14 cellular contexts compared by ENCODE assay signal in the genomic region with DNA sequence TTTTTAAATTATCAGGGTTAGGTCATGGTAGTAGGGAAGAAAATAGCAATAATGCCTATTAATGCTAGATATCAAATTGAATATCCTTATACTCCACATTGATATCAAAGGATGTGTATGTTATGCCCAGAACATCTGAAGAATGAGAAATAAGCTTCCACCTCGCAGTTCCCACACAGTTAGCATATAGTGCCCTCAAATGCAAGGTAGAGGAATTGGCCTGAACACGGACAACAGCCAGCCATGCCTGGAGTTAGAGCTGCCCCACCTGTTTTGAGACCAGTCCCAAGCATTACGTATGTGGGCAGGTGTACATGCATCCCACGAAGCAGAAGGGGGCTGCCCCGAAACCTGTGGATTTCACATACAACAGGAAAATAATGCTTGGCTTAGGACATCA.
DNase-seq lines count a peak whose midpoint lies in the region; ATAC-seq, FAIRE-seq and TF ChIP-seq lines count a peak whose summit lies in the region.
"Had no signal": no experiment of that assay in that cellular context is flagged by ENCODE, and none has a peak within 500 bp of the region (broad histone marks: within the 10 kb centered on the region; RNA-seq: fewer than 3 reads in every experiment).

No MANE protein-coding gene starts in this region.

- H3K9me3 Mint-ChIP-seq in WTC11: 0 out of 2 replicates have a peak, but pooled peaks cover 5% of the 10 kb centered on the region
- H3K9me3 Mint-ChIP-seq: activated naive CD8-positive, alpha-beta T cell treated with anti-CD3 and anti-CD28 coated beads for 36 hours; stimulated activated memory B cell treated with anti-CD40 and anti-IgM and Interleukin-4, amounts not matched to agents 10 μg/mL and 1 μg/mL and 100 μg/mL, for 72 hours had no signal

- H3K4me1 ChIP-seq in hepatocyte (ENCODE audit: insufficient read depth): peaks cover 13% of the 10 kb centered on the region
- H3K4me1 ChIP-seq in aorta (ENCODE audit: control insufficient read depth in 1 of 2, insufficient read depth in 2 of 2, low read length in 2 of 2): no peaks in the 10 kb centered on the region

- H3K9me2 ChIP-seq in hepatocyte (replicated peaks; ENCODE audit: insufficient read depth): no peaks in the 10 kb centered on the region

- no peaks in the 10 kb centered on the region for H4K20me1 ChIP-seq in hepatocyte (ENCODE audit: insufficient read depth, poor library complexity, severe bottlenecking)

- no peak overlapping the region for H3K27ac Mint-ChIP-seq in WTC11
- H3K27ac Mint-ChIP-seq: activated naive CD8-positive, alpha-beta T cell treated with anti-CD3 and anti-CD28 coated beads for 36 hours; stimulated activated memory B cell treated with anti-CD40 and anti-IgM and Interleukin-4, amounts not matched to agents 10 μg/mL and 1 μg/mL and 100 μg/mL, for 72 hours had no signal

- DNase-seq in COR-L47 (lab: John Stamatoyannopoulos, UW) (peak; percentile 21), HTR-8/SVneo (ENCODE audit: insufficient read length, low spot score) (peak; percentile 42), WTC11 (ENCODE audit: low spot score) (no peak), hepatocyte (ENCODE audit: low spot score) (no peak), mesenteric fat pad (ENCODE audit: low spot score) (no peak), aorta (no peak)
- DNase-seq: activated naive CD8-positive, alpha-beta T cell treated with anti-CD3 and anti-CD28 coated beads for 36 hours; mesenchymal stem cell; NCI-H1417 treated with DMSO at 0.1 percent for 48 hours; stimulated activated CD4-positive, alpha-beta T cell treated with anti-CD3 and anti-CD28 coated beads, Interleukin-12 subunit alpha, Interleukin-12 subunit beta, amount 100 ng/mL, for 4 hours had no signal

- H3K36me3 ChIP-seq in hepatocyte (replicated peaks; ENCODE audit: insufficient read depth, low read depth) (no peaks in the 10 kb centered on the region), aorta (ENCODE audit: control insufficient read depth in 1 of 2, insufficient read depth in 2 of 2, low read length in 1 of 2) (no peaks in the 10 kb centered on the region)

- H3K27me3 ChIP-seq in hepatocyte (no peaks in the 10 kb centered on the region), aorta (ENCODE audit: control insufficient read depth in 1 of 2, insufficient read depth in 2 of 2, low read length in 1 of 2) (no peaks in the 10 kb centered on the region)

- CTCF ChIA-PET in WTC11 (lab: Charles Lee): interaction anchor here (0.5 to 1.7 kb wide), 7 partner anchors 9 to 391 kb away, joined by 3 to 6 read pairs (median 3); a partner anchor contains a TSS

- peak; percentile 60 for ATAC-seq in WTC11
- ATAC-seq in GM21786 (IDR thresholded peaks at IDR 0.05; ENCODE audit: unreplicated experiment): no peak
- ATAC-seq in GM21526 (IDR thresholded peaks at IDR 0.05; ENCODE audit: low FRiP score, unreplicated experiment): no peak
- no peak for ATAC-seq in aorta (ENCODE audit: low FRiP score)
- ATAC-seq: stimulated activated memory B cell treated with anti-CD40 and anti-IgM and Interleukin-4, amounts not matched to agents 10 μg/mL and 1 μg/mL and 100 μg/mL, for 72 hours had no signal

- no peak overlapping the region for H2AFZ ChIP-seq in hepatocyte

- no peak overlapping the region for H3K27ac ChIP-seq in hepatocyte
- no peak overlapping the region for H3K27ac ChIP-seq in aorta (ENCODE audit: low read depth in 1 of 2, low read length in 2 of 2)
- H3K27ac ChIP-seq: SK-N-MC had no signal

- H3K4me3 Mint-ChIP-seq in WTC11: no peak overlapping the region
- H3K4me3 Mint-ChIP-seq: activated naive CD8-positive, alpha-beta T cell treated with anti-CD3 and anti-CD28 coated beads for 36 hours; stimulated activated memory B cell treated with anti-CD40 and anti-IgM and Interleukin-4, amounts not matched to agents 10 μg/mL and 1 μg/mL and 100 μg/mL, for 72 hours had no signal

- TF ChIP-seq CTCF in WTC11 (IDR thresholded peaks at IDR 0.05) (no peak), hepatocyte (IDR thresholded peaks at IDR 0.05; ENCODE audit: poor library complexity) (peak; percentile 54)

- no peaks in the 10 kb centered on the region for H3K4me1 Mint-ChIP-seq in WTC11
- H3K4me1 Mint-ChIP-seq: stimulated activated memory B cell treated with anti-CD40 and anti-IgM and Interleukin-4, amounts not matched to agents 10 μg/mL and 1 μg/mL and 100 μg/mL, for 72 hours had no signal

- no peak overlapping the region for H3K4me2 ChIP-seq in hepatocyte

- POLR2A ChIA-PET in WTC11 (lab: Charles Lee): no interaction called here

- no peaks in the 10 kb centered on the region for H3K79me2 ChIP-seq in hepatocyte

- H3K27me3 Mint-ChIP-seq in WTC11 (ENCODE audit: low read depth): no peaks in the 10 kb centered on the region

- intact Hi-C loops in aorta (cut with DNase I): no loop called here

- H3K9me3 ChIP-seq in hepatocyte (ENCODE audit: low read depth) (no peaks in the 10 kb centered on the region), aorta (ENCODE audit: control insufficient read depth, low read length) (no peaks in the 10 kb centered on the region)

- WGBS in hepatocyte (ENCODE audit: low lambda C conversion rate, missing lambda C conversion rate): 72% methylated on average over 5 of the region's 5 CpGs
- WGBS in aorta, 2 donors: 78% methylated on average over 5 of the region's 5 CpGs

- H3K4me3 ChIP-seq in hepatocyte (no peak overlapping the region), aorta (ENCODE audit: low read length in 2 of 2) (no peak overlapping the region)
- H3K4me3 ChIP-seq: SK-N-MC had no signal

- peak; percentile 46 for FAIRE-seq in HTR-8/SVneo (lab: Jason Lieb, UNC)

- H3K36me3 Mint-ChIP-seq in WTC11: no peaks in the 10 kb centered on the region
- H3K36me3 Mint-ChIP-seq: activated naive CD8-positive, alpha-beta T cell treated with anti-CD3 and anti-CD28 coated beads for 36 hours; stimulated activated memory B cell treated with anti-CD40 and anti-IgM and Interleukin-4, amounts not matched to agents 10 μg/mL and 1 μg/mL and 100 μg/mL, for 72 hours had no signal

TF ChIP-seq in WTC11, 78 proteins besides CTCF, POLR2A, EP300 and RAD21 (continues in another document):
- TF ChIP-seq, protein P1, sequence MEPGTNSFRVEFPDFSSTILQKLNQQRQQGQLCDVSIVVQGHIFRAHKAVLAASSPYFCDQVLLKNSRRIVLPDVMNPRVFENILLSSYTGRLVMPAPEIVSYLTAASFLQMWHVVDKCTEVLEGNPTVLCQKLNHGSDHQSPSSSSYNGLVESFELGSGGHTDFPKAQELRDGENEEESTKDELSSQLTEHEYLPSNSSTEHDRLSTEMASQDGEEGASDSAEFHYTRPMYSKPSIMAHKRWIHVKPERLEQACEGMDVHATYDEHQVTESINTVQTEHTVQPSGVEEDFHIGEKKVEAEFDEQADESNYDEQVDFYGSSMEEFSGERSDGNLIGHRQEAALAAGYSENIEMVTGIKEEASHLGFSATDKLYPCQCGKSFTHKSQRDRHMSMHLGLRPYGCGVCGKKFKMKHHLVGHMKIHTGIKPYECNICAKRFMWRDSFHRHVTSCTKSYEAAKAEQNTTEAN (CRISPR knock-in tag; IDR thresholded peaks at IDR 0.05): no peak
- TF ChIP-seq NR2C2 (CRISPR knock-in tag; IDR thresholded peaks at IDR 0.05) (no peak), TEAD4 (CRISPR knock-in tag; IDR thresholded peaks at IDR 0.05) (no peak), NFATC4 (CRISPR knock-in tag; IDR thresholded peaks at IDR 0.05) (no peak)
- TF ChIP-seq, protein P2, sequence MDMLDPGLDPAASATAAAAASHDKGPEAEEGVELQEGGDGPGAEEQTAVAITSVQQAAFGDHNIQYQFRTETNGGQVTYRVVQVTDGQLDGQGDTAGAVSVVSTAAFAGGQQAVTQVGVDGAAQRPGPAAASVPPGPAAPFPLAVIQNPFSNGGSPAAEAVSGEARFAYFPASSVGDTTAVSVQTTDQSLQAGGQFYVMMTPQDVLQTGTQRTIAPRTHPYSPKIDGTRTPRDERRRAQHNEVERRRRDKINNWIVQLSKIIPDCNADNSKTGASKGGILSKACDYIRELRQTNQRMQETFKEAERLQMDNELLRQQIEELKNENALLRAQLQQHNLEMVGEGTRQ (CRISPR knock-in tag; IDR thresholded peaks at IDR 0.05): no peak
- TF ChIP-seq, protein P3, sequence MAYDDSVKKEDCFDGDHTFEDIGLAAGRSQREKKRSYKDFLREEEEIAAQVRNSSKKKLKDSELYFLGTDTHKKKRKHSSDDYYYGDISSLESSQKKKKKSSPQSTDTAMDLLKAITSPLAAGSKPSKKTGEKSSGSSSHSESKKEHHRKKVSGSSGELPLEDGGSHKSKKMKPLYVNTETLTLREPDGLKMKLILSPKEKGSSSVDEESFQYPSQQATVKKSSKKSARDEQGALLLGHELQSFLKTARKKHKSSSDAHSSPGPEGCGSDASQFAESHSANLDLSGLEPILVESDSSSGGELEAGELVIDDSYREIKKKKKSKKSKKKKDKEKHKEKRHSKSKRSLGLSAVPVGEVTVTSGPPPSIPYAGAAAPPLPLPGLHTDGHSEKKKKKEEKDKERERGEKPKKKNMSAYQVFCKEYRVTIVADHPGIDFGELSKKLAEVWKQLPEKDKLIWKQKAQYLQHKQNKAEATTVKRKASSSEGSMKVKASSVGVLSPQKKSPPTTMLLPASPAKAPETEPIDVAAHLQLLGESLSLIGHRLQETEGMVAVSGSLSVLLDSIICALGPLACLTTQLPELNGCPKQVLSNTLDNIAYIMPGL (CRISPR knock-in tag; IDR thresholded peaks at IDR 0.05): no peak

Comparison
In these comparisons a context has a peak if more than half of its experiments do, and no peak if none do; other contexts are left out.
1. DNase-seq: peak in COR-L47 (single experiment) and HTR-8/SVneo (single experiment); none in WTC11 (single experiment), hepatocyte (single experiment), mesenteric fat pad (single experiment) and aorta (0 of 2).